Comparison of ENCODE assay signal across 8 cellular contexts in genomic region chr18:79644006-79644665, GRCh38. TPM values are rescaled to one million over a fixed set of nuclear protein-coding genes. Genes with fewer than 3 reads are reported as not detected.
A peak's percentile ranks its signal among the peaks of the same experiment; 100 is the strongest.
DNase-seq lines count a peak whose midpoint lies in the region; ATAC-seq and TF ChIP-seq lines count a peak whose summit lies in the region.

No MANE protein-coding gene starts in this region.

- H3K4me3 Mint-ChIP-seq in activated T-helper 2 cell treated with anti-CD3 and anti-CD28 coated beads, Interferon-gamma antibody, Interleukin-2, Interleukin-4, amounts not matched to agents 10 μg/mL and 5 μg/mL and 100 μg/mL, durations not matched to agents 14 hours and 24 hours and 36 hours (ENCODE audit: low read depth), result no peak overlapping the region

- DNase-seq in COLO829 (ENCODE audit: low spot score) (peak; percentile 42), HuH-7.5 (ENCODE audit: low spot score) (peak; percentile 87), RPMI7951 (ENCODE audit: low read depth) (peak; percentile 16), upper lobe of right lung (peak; percentile 79)
- DNase-seq in activated T-helper 2 cell treated with anti-CD3 and anti-CD28 coated beads, Interferon-gamma antibody, Interleukin-2, Interleukin-4, amounts not matched to agents 10 μg/mL and 5 μg/mL and 100 μg/mL, durations not matched to agents 14 hours and 24 hours and 36 hours (ENCODE audit: low spot score), result peak; percentile 57

- intact Hi-C loops in activated T-helper 2 cell treated with anti-CD3 and anti-CD28 coated beads, Interferon-gamma antibody, Interleukin-2, Interleukin-4, amounts not matched to agents 10 μg/mL and 5 μg/mL and 100 μg/mL, durations not matched to agents 14 hours and 24 hours and 36 hours (cut with micrococcal nuclease), result loop anchor here (1.0 to 2.0 kb wide), 2 partner anchors 115 to 265 kb away; no protein-coding TSS in a partner anchor
- intact Hi-C loops in upper lobe of right lung (cut with DNase I), result loop anchor here (2.0 kb wide), 1 partner anchor 263 kb away; no protein-coding TSS in a partner anchor

- H3K79me2 ChIP-seq in parathyroid adenoma, result no peaks in the 10 kb centered on the region

- no peak overlapping the region for H3K27ac Mint-ChIP-seq in activated T-helper 2 cell treated with anti-CD3 and anti-CD28 coated beads, Interferon-gamma antibody, Interleukin-2, Interleukin-4, amounts not matched to agents 10 μg/mL and 5 μg/mL and 100 μg/mL, durations not matched to agents 14 hours and 24 hours and 36 hours

- no peak overlapping the region for H3K4me3 ChIP-seq in gastroesophageal sphincter
- H3K4me3 ChIP-seq in parathyroid adenoma (ENCODE audit: low read depth, low read length), result no peak overlapping the region
- H3K4me3 ChIP-seq in upper lobe of right lung, result no peak overlapping the region

- ATAC-seq in GM21367 (IDR thresholded peaks at IDR 0.05; ENCODE audit: unreplicated experiment) (peak; percentile 74), gastroesophageal sphincter (peak; percentile 63), upper lobe of right lung (peak; percentile 93)

- H3K9me3 ChIP-seq in gastroesophageal sphincter, result no peaks in the 10 kb centered on the region
- H3K9me3 ChIP-seq in parathyroid adenoma (ENCODE audit: control insufficient read depth, low read length), result no peaks in the 10 kb centered on the region
- H3K9me3 ChIP-seq in upper lobe of right lung, result no peaks in the 10 kb centered on the region

- H3K9me3 Mint-ChIP-seq in activated T-helper 2 cell treated with anti-CD3 and anti-CD28 coated beads, Interferon-gamma antibody, Interleukin-2, Interleukin-4, amounts not matched to agents 10 μg/mL and 5 μg/mL and 100 μg/mL, durations not matched to agents 14 hours and 24 hours and 36 hours, result no peaks in the 10 kb centered on the region

- H3K4me1 ChIP-seq in gastroesophageal sphincter, result peaks cover 0 to 8% (median 0%) of the 10 kb centered on the region in 3 donors
- no peaks in the 10 kb centered on the region for H3K4me1 ChIP-seq in parathyroid adenoma
- H3K4me1 ChIP-seq in upper lobe of right lung, result peaks cover 8% of the 10 kb centered on the region

- H3K27ac ChIP-seq in gastroesophageal sphincter, result no peak overlapping the region
- no peak overlapping the region for H3K27ac ChIP-seq in parathyroid adenoma
- H3K27ac ChIP-seq in upper lobe of right lung, result no peak overlapping the region

- no peaks in the 10 kb centered on the region for H3K4me1 Mint-ChIP-seq in activated T-helper 2 cell treated with anti-CD3 and anti-CD28 coated beads, Interferon-gamma antibody, Interleukin-2, Interleukin-4, amounts not matched to agents 10 μg/mL and 5 μg/mL and 100 μg/mL, durations not matched to agents 14 hours and 24 hours and 36 hours (ENCODE audit: low read depth)

- TF ChIP-seq EP300 in gastroesophageal sphincter (IDR thresholded peaks at IDR 0.05), result no peak

- H3K4me2 ChIP-seq in parathyroid adenoma (ENCODE audit: low read length), result no peak overlapping the region

- peaks cover 33% of the 10 kb centered on the region for H3K27me3 ChIP-seq in gastroesophageal sphincter
- no peaks in the 10 kb centered on the region for H3K27me3 ChIP-seq in parathyroid adenoma (ENCODE audit: control insufficient read depth, insufficient read depth, low read length)
- H3K27me3 ChIP-seq in upper lobe of right lung, result peaks cover 6% of the 10 kb centered on the region

- WGBS in gastroesophageal sphincter (ENCODE audit: low coverage in 1 of 2), 2 donors, result 5 to 21% methylated on average over 5 to 22 of the region's 22 CpGs

- H3K27me3 Mint-ChIP-seq in activated T-helper 2 cell treated with anti-CD3 and anti-CD28 coated beads, Interferon-gamma antibody, Interleukin-2, Interleukin-4, amounts not matched to agents 10 μg/mL and 5 μg/mL and 100 μg/mL, durations not matched to agents 14 hours and 24 hours and 36 hours (ENCODE audit: low read depth), result peaks cover 7% of the 10 kb centered on the region

- peak in 3 of 4 experiments; percentile 88 to 98 (median 89) for TF ChIP-seq CTCF in gastroesophageal sphincter (IDR thresholded peaks at IDR 0.05)
- TF ChIP-seq CTCF in parathyroid adenoma (IDR thresholded peaks at IDR 0.05), result peak; percentile 50
- TF ChIP-seq CTCF in upper lobe of right lung (IDR thresholded peaks at IDR 0.05), result peak; percentile 98

- TF ChIP-seq POLR2A in gastroesophageal sphincter (IDR thresholded peaks at IDR 0.05), result no peak

- H2AFZ ChIP-seq in parathyroid adenoma, result no peak overlapping the region

- no peak overlapping the region for H3K9ac ChIP-seq in parathyroid adenoma

- H3K36me3 ChIP-seq in gastroesophageal sphincter, result no peaks in the 10 kb centered on the region
- no peaks in the 10 kb centered on the region for H3K36me3 ChIP-seq in parathyroid adenoma (ENCODE audit: control insufficient read depth, insufficient read depth, low read length)
- no peaks in the 10 kb centered on the region for H3K36me3 ChIP-seq in upper lobe of right lung

- H3K36me3 Mint-ChIP-seq in activated T-helper 2 cell treated with anti-CD3 and anti-CD28 coated beads, Interferon-gamma antibody, Interleukin-2, Interleukin-4, amounts not matched to agents 10 μg/mL and 5 μg/mL and 100 μg/mL, durations not matched to agents 14 hours and 24 hours and 36 hours (ENCODE audit: low read depth), result no peaks in the 10 kb centered on the region

RNA-seq across cellular contexts. Expression of gene CTDP1, which starts 35.5 kb away (rescaled TPM):
- 6.2 and 8.3 TPM in 2 replicates for total RNA-seq in RPMI7951 (2014; rRNA removed; shearing (Covaris generic))
- 42.0 and 43.3 TPM in 2 replicates for total RNA-seq in activated T-helper 2 cell treated with anti-CD3 and anti-CD28 coated beads, Interferon-gamma antibody, Interleukin-2, Interleukin-4, amounts not matched to agents 10 μg/mL and 5 μg/mL and 100 μg/mL, durations not matched to agents 14 hours and 24 hours and 36 hours
- total RNA-seq in gastroesophageal sphincter (10 to 100 TPM; 16.7 to 25.3 (median 21.6) TPM), upper lobe of right lung (23.0 TPM)

Comparison
In these comparisons a context has a peak if more than half of its experiments do, and no peak if none do; other contexts are left out.
1. DNase-seq: peak in every context shown above with its lines; median percentile 87 in HuH-7.5; 79 in upper lobe of right lung; 57 in activated T-helper 2 cell treated with anti-CD3 and anti-CD28 coated beads, Interferon-gamma antibody, Interleukin-2, Interleukin-4, amounts not matched to agents 10 μg/mL and 5 μg/mL and 100 μg/mL, durations not matched to agents 14 hours and 24 hours and 36 hours; 42 in COLO829; 16 in RPMI7951.